9 cellular contexts compared by ENCODE assay signal in genomic region chr10:132337019-132337418, GRCh38. TPM values are rescaled to one million over a fixed set of nuclear protein-coding genes. Genes with fewer than 3 reads are reported as not detected.
DNase-seq lines count a peak whose midpoint lies in the region; ATAC-seq and TF ChIP-seq lines count a peak whose summit lies in the region.
"Had no signal": no experiment of that assay in that cellular context is flagged by ENCODE, and none has a peak within 500 bp of the region (broad histone marks: within the 10 kb centered on the region; RNA-seq: fewer than 3 reads in every experiment).

No MANE protein-coding gene starts in this region.

- H3K4me1 ChIP-seq in liver (ENCODE audit: control insufficient read depth in 4 of 4, insufficient read depth in 4 of 4, low read length in 3 of 4): peaks cover 4 to 18% (median 12%) of the 10 kb centered on the region in 4 donors

- H3K36me3 Mint-ChIP-seq in activated naive CD4-positive, alpha-beta T cell treated with anti-CD3 and anti-CD28 coated beads, Interleukin-2, amount 10 ng/mL, durations not matched to agents 7 days and 5 days: peaks cover 3% of the 10 kb centered on the region
- H3K36me3 Mint-ChIP-seq in activated naive CD8-positive, alpha-beta T cell treated with anti-CD3 and anti-CD28 coated beads, Interleukin-2, amount 50 U/mL, for 24 hours (ENCODE audit: low read depth): no peaks in the 10 kb centered on the region
- peaks cover 7% of the 10 kb centered on the region for H3K36me3 Mint-ChIP-seq in type B pancreatic cell

- peaks cover 38% of the 10 kb centered on the region for H3K4me1 Mint-ChIP-seq in activated naive CD4-positive, alpha-beta T cell treated with anti-CD3 and anti-CD28 coated beads, Interleukin-2, amount 10 ng/mL, durations not matched to agents 7 days and 5 days
- H3K4me1 Mint-ChIP-seq in activated naive CD8-positive, alpha-beta T cell treated with anti-CD3 and anti-CD28 coated beads, Interleukin-2, amount 50 U/mL, for 24 hours: peaks cover 40% of the 10 kb centered on the region
- peaks cover 31% of the 10 kb centered on the region for H3K4me1 Mint-ChIP-seq in type B pancreatic cell (ENCODE audit: unreplicated experiment)

- no peak for TF ChIP-seq CTCF in liver (IDR thresholded peaks at IDR 0.05; ENCODE audit: low read depth, low read length, missing input control)
- TF ChIP-seq CTCF in type B pancreatic cell (conservative IDR thresholded peaks at IDR 0.05): no peak

- H3K9ac ChIP-seq in liver (ENCODE audit: low read depth in 1 of 2, low read length in 2 of 2): peak overlapping the region; percentile 56 to 81

- H3K9me3 Mint-ChIP-seq in activated naive CD4-positive, alpha-beta T cell treated with anti-CD3 and anti-CD28 coated beads, Interleukin-2, amount 10 ng/mL, durations not matched to agents 7 days and 5 days: no peaks in the 10 kb centered on the region
- H3K9me3 Mint-ChIP-seq in activated naive CD8-positive, alpha-beta T cell treated with anti-CD3 and anti-CD28 coated beads, Interleukin-2, amount 50 U/mL, for 24 hours: no peaks in the 10 kb centered on the region
- H3K9me3 Mint-ChIP-seq in type B pancreatic cell: no peaks in the 10 kb centered on the region

- H3K27me3 ChIP-seq in liver (ENCODE audit: control insufficient read depth in 4 of 4, insufficient read depth in 4 of 4, low read length in 3 of 4) (no peaks in the 10 kb centered on the region), H7 (ENCODE audit: control insufficient read depth, insufficient read depth, low read length) (no peaks in the 10 kb centered on the region; the same call in 1 of the 2 replicates)

- peak overlapping the region; percentile 9 for H3K27ac Mint-ChIP-seq in activated naive CD4-positive, alpha-beta T cell treated with anti-CD3 and anti-CD28 coated beads, Interleukin-2, amount 10 ng/mL, durations not matched to agents 7 days and 5 days
- peak overlapping the region; percentile 61 for H3K27ac Mint-ChIP-seq in activated naive CD8-positive, alpha-beta T cell treated with anti-CD3 and anti-CD28 coated beads, Interleukin-2, amount 50 U/mL, for 24 hours
- H3K27ac Mint-ChIP-seq in type B pancreatic cell: peak overlapping the region; percentile 60

- TF ChIP-seq RAD21 in liver (IDR thresholded peaks at IDR 0.05): no peak

- DNase-seq in activated naive CD4-positive, alpha-beta T cell treated with anti-CD3 and anti-CD28 coated beads, Interleukin-2, amount 10 ng/mL, durations not matched to agents 7 days and 5 days: peak; percentile 33
- DNase-seq in activated naive CD4-positive, alpha-beta T cell treated with anti-CD3 and anti-CD28 coated beads, Interleukin-2, amount 50 U/mL, for 16 hours: no peak
- DNase-seq in activated naive CD8-positive, alpha-beta T cell treated with anti-CD3 and anti-CD28 coated beads, Interleukin-2, amount 50 U/mL, for 24 hours: no peak
- DNase-seq in type B pancreatic cell (ENCODE audit: extremely low spot score, unreplicated experiment) (no peak), H7 (no peak), ACHN (no peak), NCI-H2029 (lab: John Stamatoyannopoulos, UW) (no peak)
- DNase-seq: mammary epithelial cell had no signal

- no peaks in the 10 kb centered on the region for H3K9me3 ChIP-seq in liver (ENCODE audit: control insufficient read depth in 4 of 4, low read length in 3 of 4)

- peaks cover 11% of the 10 kb centered on the region for H3K27me3 Mint-ChIP-seq in activated naive CD4-positive, alpha-beta T cell treated with anti-CD3 and anti-CD28 coated beads, Interleukin-2, amount 10 ng/mL, durations not matched to agents 7 days and 5 days
- no peaks in the 10 kb centered on the region for H3K27me3 Mint-ChIP-seq in activated naive CD8-positive, alpha-beta T cell treated with anti-CD3 and anti-CD28 coated beads, Interleukin-2, amount 50 U/mL, for 24 hours
- H3K27me3 Mint-ChIP-seq in type B pancreatic cell: no peaks in the 10 kb centered on the region

- peak overlapping the region; percentile 37 to 44 (median 42) for H3K4me3 ChIP-seq in liver (ENCODE audit: low read depth in 1 of 3, low read length in 3 of 3)
- H3K4me3 ChIP-seq in H7 (ENCODE audit: insufficient read depth, low read depth, low read length): no peak overlapping the region

- ATAC-seq in activated naive CD8-positive, alpha-beta T cell treated with anti-CD3 and anti-CD28 coated beads, Interleukin-2, amount 50 U/mL, for 24 hours: no peak

- CTCF ChIA-PET in activated naive CD4-positive, alpha-beta T cell treated with anti-CD3 and anti-CD28 coated beads, Interleukin-2, amount 10 ng/mL, durations not matched to agents 7 days and 5 days (lab: Charles Lee): no interaction called here

- H3K36me3 ChIP-seq in liver (ENCODE audit: control insufficient read depth in 4 of 4, insufficient read depth in 3 of 4, low read depth in 1 of 4, low read length in 3 of 4) (peaks cover 0 to 4% (median 1%) of the 10 kb centered on the region in 4 donors), H7 (replicated peaks; ENCODE audit: control insufficient read depth, insufficient read depth, low read length) (no peaks in the 10 kb centered on the region)

- WGBS in liver: 43% methylated on average over 14 of the region's 14 CpGs

- peak overlapping the region; percentile 72 for H3K4me3 Mint-ChIP-seq in activated naive CD4-positive, alpha-beta T cell treated with anti-CD3 and anti-CD28 coated beads, Interleukin-2, amount 10 ng/mL, durations not matched to agents 7 days and 5 days
- peak overlapping the region; percentile 82 for H3K4me3 Mint-ChIP-seq in activated naive CD8-positive, alpha-beta T cell treated with anti-CD3 and anti-CD28 coated beads, Interleukin-2, amount 50 U/mL, for 24 hours
- H3K4me3 Mint-ChIP-seq in type B pancreatic cell: peak overlapping the region; percentile 42

- in situ Hi-C loops in ACHN (cut with HindIII; ENCODE audit: low pct_ligation_motif_present, low pct_unique_long_range_greater_than_20kb, low sequenced_read_pairs): no loop called here

- H3K27ac ChIP-seq in liver (ENCODE audit: low read depth in 1 of 2, low read length in 2 of 2): peak overlapping the region; percentile 62 to 67

TF ChIP-seq in liver, 16 proteins besides CTCF, POLR2A, EP300 and RAD21:
- TF ChIP-seq TAF1 (conservative IDR thresholded peaks at IDR 0.05): peak; percentile 33
- peak; percentile 29 for TF ChIP-seq YY1 (IDR thresholded peaks at IDR 0.05)
- TF ChIP-seq EGR1 (IDR thresholded peaks at IDR 0.05; ENCODE audit: low read depth in 2 of 2): no peak
- peak in 1 of 2 donors; percentile 8 for TF ChIP-seq HNF4A (conservative IDR thresholded peaks at IDR 0.05)

RNA-seq across cellular contexts. Expression of gene LRRC27, which starts 5.0 kb away (rescaled TPM):
- total RNA-seq in liver: 1 to 10 TPM; 1.8 to 2.8 TPM
- polyA plus RNA-seq in liver: 1 to 10 TPM; 2.4 to 2.8 TPM
- 8.9 and 14.2 TPM in 2 replicates for total RNA-seq in type B pancreatic cell (ENCODE audit: low replicate concordance)
- 4.0 and 5.7 TPM in 2 replicates for total RNA-seq in H7 (2014; rRNA removed; shearing (Covaris generic))

RNA-seq across cellular contexts. Expression of gene STK32C, which starts 29.3 kb away (rescaled TPM):
- 1 to 10 TPM; 1.8 to 4.6 TPM for total RNA-seq in liver
- polyA plus RNA-seq in liver: 1 to 10 TPM; 2.0 to 2.4 TPM
- 8.0 and 12.9 TPM in 2 replicates for total RNA-seq in type B pancreatic cell (ENCODE audit: low replicate concordance)
- 24.9 and 31.4 TPM in 2 replicates for total RNA-seq in H7 (2014; rRNA removed; shearing (Covaris generic))

RNA-seq across cellular contexts. Expression of gene PWWP2B, which starts 60.0 kb away (rescaled TPM):
- total RNA-seq in liver (1 to 10 TPM; 3.2 to 4.1 TPM), type B pancreatic cell (ENCODE audit: low replicate concordance) (22.6 and 41.4 TPM in 2 replicates)
- polyA plus RNA-seq in liver: 1 to 10 TPM in 1 of 2 donors, under 1 TPM in 1; 0.75 to 4.2 TPM
- 14.3 and 15.3 TPM in 2 replicates for total RNA-seq in H7 (2014; rRNA removed; shearing (Covaris generic))

Comparison
In these comparisons a context has a peak if more than half of its experiments do, and no peak if none do; other contexts are left out.
1. H3K27ac Mint-ChIP-seq: peak in every context shown above with its lines; median percentile 61 in activated naive CD8-positive, alpha-beta T cell treated with anti-CD3 and anti-CD28 coated beads, Interleukin-2, amount 50 U/mL, for 24 hours; 60 in type B pancreatic cell; 9 in activated naive CD4-positive, alpha-beta T cell treated with anti-CD3 and anti-CD28 coated beads, Interleukin-2, amount 10 ng/mL, durations not matched to agents 7 days and 5 days.